23 cellular contexts compared by ENCODE assay signal in the genomic region with DNA sequence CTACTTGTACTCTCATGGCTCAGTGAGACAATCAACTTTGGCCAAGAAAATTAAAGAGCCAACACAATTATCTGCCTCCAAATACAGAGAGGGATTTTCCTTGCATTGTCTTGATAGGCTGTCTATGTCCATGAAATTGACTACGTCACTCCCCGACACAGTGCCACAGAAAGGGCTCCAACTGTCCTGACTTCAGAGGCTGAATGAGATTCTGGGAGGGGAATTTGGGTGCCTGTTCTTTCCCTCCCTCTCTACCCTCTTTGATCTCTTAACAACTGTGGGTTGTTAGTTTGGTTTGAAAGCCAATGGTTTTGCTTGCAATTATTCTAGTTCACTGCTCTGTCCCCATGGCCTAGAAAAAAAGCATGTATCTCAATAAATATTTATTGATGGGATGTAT. TPM values are rescaled to one million over a fixed set of nuclear protein-coding genes. Genes with fewer than 3 reads are reported as not detected.
DNase-seq lines count a peak whose midpoint lies in the region; ATAC-seq and TF ChIP-seq lines count a peak whose summit lies in the region.
"Had no signal": no experiment of that assay in that cellular context is flagged by ENCODE, and none has a peak within 500 bp of the region (broad histone marks: within the 10 kb centered on the region; RNA-seq: fewer than 3 reads in every experiment).

No MANE protein-coding gene starts in this region.

- H3K4me3 ChIP-seq in KMS-11 (IDR thresholded peaks at IDR 0.05; ENCODE audit: insufficient read depth, low read depth, low read length) = no peak overlapping the region
- H3K4me3 ChIP-seq: sigmoid colon, SJSA1, upper lobe of left lung had no signal

- no peak overlapping the region for H3K9ac ChIP-seq in KMS-11

- POLR2A ChIA-PET in activated CD4-positive, alpha-beta memory T cell treated with anti-CD3 and anti-CD28 coated beads for 36 hours (lab: Charles Lee) = interaction anchor here (1.6 to 4.4 kb wide), 2 partner anchors 42 to 78 kb away, joined by 4 to 20 read pairs; no protein-coding TSS in a partner anchor

- H3K36me3 Mint-ChIP-seq in activated naive CD8-positive, alpha-beta T cell treated with anti-CD3 and anti-CD28 coated beads for 36 hours = peaks cover 11% of the 10 kb centered on the region
- H3K36me3 Mint-ChIP-seq in activated naive CD8-positive, alpha-beta T cell treated with anti-CD3 and anti-CD28 coated beads, Interleukin-2, amount 50 U/mL, for 24 hours (ENCODE audit: low read depth) = no peaks in the 10 kb centered on the region
- H3K36me3 Mint-ChIP-seq in activated CD4-positive, alpha-beta memory T cell treated with anti-CD3 and anti-CD28 coated beads for 36 hours = peaks cover 2% of the 10 kb centered on the region
- H3K36me3 Mint-ChIP-seq: brain; stimulated activated memory B cell treated with anti-CD40 and anti-IgM and Interleukin-4, amounts not matched to agents 10 μg/mL and 1 μg/mL and 100 μg/mL, for 72 hours had no signal

- TF ChIP-seq CTCF in KMS-11 (conservative IDR thresholded peaks at IDR 0.05; ENCODE audit: low read depth, low read length) (no peak), GM13977 (IDR thresholded peaks at IDR 0.05; ENCODE audit: extremely low read depth, insufficient read depth, missing control alignments) (no peak)

- CTCF ChIA-PET in activated CD4-positive, alpha-beta memory T cell treated with anti-CD3 and anti-CD28 coated beads for 36 hours (lab: Charles Lee) = interaction anchor here (1.2 kb wide), 1 partner anchor 43 kb away, joined by 4 read pairs; no protein-coding TSS in a partner anchor

- H3K27me3 ChIP-seq in KMS-11 (ENCODE audit: insufficient read depth, low read depth) = no peaks in the 10 kb centered on the region
- H3K27me3 ChIP-seq: sigmoid colon, SJSA1, upper lobe of left lung had no signal

- no peaks in the 10 kb centered on the region; the same call in 1 of the 2 replicates for H3K36me3 ChIP-seq in KMS-11 (ENCODE audit: insufficient read depth)
- H3K36me3 ChIP-seq: sigmoid colon, SJSA1, upper lobe of left lung had no signal

- no peak for DNase-seq in activated naive CD8-positive, alpha-beta T cell treated with anti-CD3 and anti-CD28 coated beads for 36 hours
- DNase-seq in activated naive CD8-positive, alpha-beta T cell treated with anti-CD3 and anti-CD28 coated beads, Interleukin-2, amount 50 U/mL, for 24 hours = no peak
- DNase-seq in activated CD4-positive, alpha-beta memory T cell treated with anti-CD3 and anti-CD28 coated beads for 36 hours = no peak
- DNase-seq in HT-29 (ENCODE audit: low spot score) (no peak), midbrain (lab: John Stamatoyannopoulos, UW) (no peak), GM13977 (ENCODE audit: low spot score) (no peak)
- DNase-seq: activated effector memory CD4-positive, alpha-beta T cell treated with anti-CD3 and anti-CD28 coated beads, Interleukin-2, amount 50 U/mL, for 16 hours; CD4-positive, alpha-beta T cell; hypothalamus; immature natural killer cell; left colon; sigmoid colon; stimulated activated CD4-positive, alpha-beta T cell treated with anti-CD3 and anti-CD28 coated beads, Interleukin-4, amount 100 ng/mL, for 24 hours; substantia nigra; upper lobe of left lung had no signal

- peaks cover 43% of the 10 kb centered on the region for H3K4me1 ChIP-seq in KMS-11 (ENCODE audit: low read depth, poor library complexity, severe bottlenecking)
- H3K4me1 ChIP-seq: sigmoid colon, SJSA1, upper lobe of left lung had no signal

- in situ Hi-C loops in GM13977 (cut with MboI; ENCODE audit: low pct_unique_long_range_greater_than_20kb, low sequenced_read_pairs, unreplicated experiment) = no loop called here

- intact Hi-C loops in activated CD4-positive, alpha-beta memory T cell treated with anti-CD3 and anti-CD28 coated beads for 36 hours (cut with micrococcal nuclease) = no loop called here

- H3K4me2 ChIP-seq in KMS-11 = peak overlapping the region; percentile 87; the same call in 1 of the 2 replicates

- no peaks in the 10 kb centered on the region for H3K27me3 Mint-ChIP-seq in activated naive CD8-positive, alpha-beta T cell treated with anti-CD3 and anti-CD28 coated beads for 36 hours
- no peaks in the 10 kb centered on the region for H3K27me3 Mint-ChIP-seq in activated naive CD8-positive, alpha-beta T cell treated with anti-CD3 and anti-CD28 coated beads, Interleukin-2, amount 50 U/mL, for 24 hours
- no peaks in the 10 kb centered on the region for H3K27me3 Mint-ChIP-seq in activated CD4-positive, alpha-beta memory T cell treated with anti-CD3 and anti-CD28 coated beads for 36 hours
- H3K27me3 Mint-ChIP-seq: CD4-positive, alpha-beta T cell; progenitor cell of endocrine pancreas had no signal

- peaks cover 10% of the 10 kb centered on the region for H3K9me3 Mint-ChIP-seq in activated naive CD8-positive, alpha-beta T cell treated with anti-CD3 and anti-CD28 coated beads for 36 hours
- peaks cover 3% of the 10 kb centered on the region for H3K9me3 Mint-ChIP-seq in activated naive CD8-positive, alpha-beta T cell treated with anti-CD3 and anti-CD28 coated beads, Interleukin-2, amount 50 U/mL, for 24 hours
- no peaks in the 10 kb centered on the region for H3K9me3 Mint-ChIP-seq in activated CD4-positive, alpha-beta memory T cell treated with anti-CD3 and anti-CD28 coated beads for 36 hours
- H3K9me3 Mint-ChIP-seq: CD4-positive, alpha-beta T cell; stimulated activated memory B cell treated with anti-CD40 and anti-IgM and Interleukin-4, amounts not matched to agents 10 μg/mL and 1 μg/mL and 100 μg/mL, for 72 hours had no signal

- ATAC-seq in activated naive CD8-positive, alpha-beta T cell treated with anti-CD3 and anti-CD28 coated beads, Interleukin-2, amount 50 U/mL, for 24 hours = no peak
- ATAC-seq: left colon; stimulated activated memory B cell treated with anti-CD40 and anti-IgM and Interleukin-4, amounts not matched to agents 10 μg/mL and 1 μg/mL and 100 μg/mL, for 72 hours had no signal

- H3K27ac Mint-ChIP-seq in activated naive CD8-positive, alpha-beta T cell treated with anti-CD3 and anti-CD28 coated beads for 36 hours = peak overlapping the region; percentile 38
- no peak overlapping the region for H3K27ac Mint-ChIP-seq in activated naive CD8-positive, alpha-beta T cell treated with anti-CD3 and anti-CD28 coated beads, Interleukin-2, amount 50 U/mL, for 24 hours
- H3K27ac Mint-ChIP-seq in activated CD4-positive, alpha-beta memory T cell treated with anti-CD3 and anti-CD28 coated beads for 36 hours = peak overlapping the region; percentile 79
- H3K27ac Mint-ChIP-seq: brain; progenitor cell of endocrine pancreas; stimulated activated memory B cell treated with anti-CD40 and anti-IgM and Interleukin-4, amounts not matched to agents 10 μg/mL and 1 μg/mL and 100 μg/mL, for 72 hours had no signal

- H4K20me1 ChIP-seq in KMS-11 (ENCODE audit: insufficient read depth) = no peaks in the 10 kb centered on the region

- H3K4me3 Mint-ChIP-seq in activated naive CD8-positive, alpha-beta T cell treated with anti-CD3 and anti-CD28 coated beads for 36 hours = no peak overlapping the region
- H3K4me3 Mint-ChIP-seq in activated naive CD8-positive, alpha-beta T cell treated with anti-CD3 and anti-CD28 coated beads, Interleukin-2, amount 50 U/mL, for 24 hours = no peak overlapping the region
- no peak overlapping the region for H3K4me3 Mint-ChIP-seq in activated CD4-positive, alpha-beta memory T cell treated with anti-CD3 and anti-CD28 coated beads for 36 hours
- H3K4me3 Mint-ChIP-seq: brain; CD4-positive, alpha-beta T cell; immature natural killer cell; stimulated activated memory B cell treated with anti-CD40 and anti-IgM and Interleukin-4, amounts not matched to agents 10 μg/mL and 1 μg/mL and 100 μg/mL, for 72 hours had no signal

- H2AFZ ChIP-seq in KMS-11 (ENCODE audit: low read depth) = no peak overlapping the region

- H3K79me2 ChIP-seq in KMS-11 (ENCODE audit: insufficient read depth, low read depth) = no peaks in the 10 kb centered on the region

- H3K27ac ChIP-seq in KMS-11 = no peak overlapping the region
- H3K27ac ChIP-seq: HL-60, sigmoid colon, SJSA1, upper lobe of left lung had no signal

- H3K4me1 Mint-ChIP-seq in activated naive CD8-positive, alpha-beta T cell treated with anti-CD3 and anti-CD28 coated beads for 36 hours = peaks cover 73% of the 10 kb centered on the region
- H3K4me1 Mint-ChIP-seq in activated naive CD8-positive, alpha-beta T cell treated with anti-CD3 and anti-CD28 coated beads, Interleukin-2, amount 50 U/mL, for 24 hours = peaks cover 73% of the 10 kb centered on the region
- peaks cover 72% of the 10 kb centered on the region for H3K4me1 Mint-ChIP-seq in activated CD4-positive, alpha-beta memory T cell treated with anti-CD3 and anti-CD28 coated beads for 36 hours (ENCODE audit: low read depth)
- H3K4me1 Mint-ChIP-seq: brain; stimulated activated memory B cell treated with anti-CD40 and anti-IgM and Interleukin-4, amounts not matched to agents 10 μg/mL and 1 μg/mL and 100 μg/mL, for 72 hours had no signal

RNA-seq across cellular contexts. Expression of a gene that starts 37.4 kb away (rescaled TPM):
- total RNA-seq in activated naive CD8-positive, alpha-beta T cell treated with anti-CD3 and anti-CD28 coated beads for 36 hours = under 1 TPM; 0.68 to 0.74 TPM
- 1 to 10 TPM in 1 of 2 experiments, under 1 TPM in 1; 0.73 to 1.0 TPM for total RNA-seq in activated CD4-positive, alpha-beta memory T cell treated with anti-CD3 and anti-CD28 coated beads for 36 hours
- not detected in 2 replicates for total RNA-seq in HT-29 (2014; rRNA removed; shearing (Covaris generic))
- total RNA-seq: CD4-positive, alpha-beta T cell; endothelial cell of umbilical vein; left colon; sigmoid colon; T-helper 1 cell treated with Interleukin-12 subunit alpha and Interleukin-12 subunit beta and Interleukin-4 antibody, amounts not matched to agents 30 ng/mL and 1 ng/mL, for 36 hours had no signal

RNA-seq across cellular contexts. Expression of a gene that starts 44.3 kb away (rescaled TPM):
- total RNA-seq in activated naive CD8-positive, alpha-beta T cell treated with anti-CD3 and anti-CD28 coated beads for 36 hours = 100 to 1,000 TPM; 112 to 117 TPM
- total RNA-seq in activated CD4-positive, alpha-beta memory T cell treated with anti-CD3 and anti-CD28 coated beads for 36 hours = 100 to 1,000 TPM; 163 to 169 TPM
- total RNA-seq in HT-29 (2014; rRNA removed; shearing (Covaris generic)) = not detected in 2 replicates
- total RNA-seq: progenitor cell of endocrine pancreas had no signal

Comparison
In these comparisons a context has a peak if more than half of its experiments do, and no peak if none do; other contexts are left out.
1. RNA of a gene that starts 44.3 kb away (total RNA-seq): 163 to 169 TPM in activated CD4-positive, alpha-beta memory T cell treated with anti-CD3 and anti-CD28 coated beads for 36 hours and 112 to 117 TPM in activated naive CD8-positive, alpha-beta T cell treated with anti-CD3 and anti-CD28 coated beads for 36 hours; not detected in HT-29; every median in the first group is over 100 times any median in the second.